ENCODE assay signal across 8 cellular contexts in genomic region chr1:246569248-246570238, GRCh38.
DNase-seq lines count a peak whose midpoint lies in the region; ATAC-seq and TF ChIP-seq lines count a peak whose summit lies in the region.

No MANE protein-coding gene starts in this region.

- CTCF ChIA-PET in AG04449 (lab: Yijun Ruan, JAX): no interaction called here

- no peak for TF ChIP-seq CTCF in AG04449 (IDR thresholded peaks at IDR 0.05; ENCODE audit: insufficient read depth, low read length, missing control alignments)

- DNase-seq in AG04449 (ENCODE audit: low read depth, low spot score): no peak
- DNase-seq in HS-5 (ENCODE audit: low read depth): peak; percentile 37
- peak; percentile 21 for DNase-seq in activated CD4-positive, alpha-beta T cell treated with anti-CD3 and anti-CD28 coated beads, Interleukin-2, amount 50 U/mL, for 1 hour
- DNase-seq in kidney glomerular epithelial cell (lab: John Stamatoyannopoulos, UW): peak; percentile 6
- no peak for DNase-seq in NCI-H1092 treated with DMSO at 0.1 percent for 48 hours (lab: John Stamatoyannopoulos, UW)
- DNase-seq in GM19240 (ENCODE audit: insufficient read length, low spot score): no peak

- POLR2A ChIA-PET in AG04449 (lab: Yijun Ruan, JAX): no interaction called here

- H3K4me3 ChIP-seq in AG04449 (ENCODE audit: low read depth, low read length): peak overlapping the region; percentile 9; the same call in 1 of the 2 replicates

- no peak for ATAC-seq in HG03095 (IDR thresholded peaks at IDR 0.05; ENCODE audit: unreplicated experiment)
- ATAC-seq in HG02938 (IDR thresholded peaks at IDR 0.05; ENCODE audit: unreplicated experiment): no peak

Comparison
In these comparisons a context has a peak if more than half of its experiments do, and no peak if none do; other contexts are left out.
1. DNase-seq: peak in HS-5 (single experiment), activated CD4-positive, alpha-beta T cell treated with anti-CD3 and anti-CD28 coated beads, Interleukin-2, amount 50 U/mL, for 1 hour (single experiment) and kidney glomerular epithelial cell (single experiment); none in AG04449 (single experiment), NCI-H1092 treated with DMSO at 0.1 percent for 48 hours (single experiment) and GM19240 (single experiment).